Comparison of ENCODE assay signal across 2 cellular contexts in genomic region chr15:101541501-101542292, GRCh38.
TF ChIP-seq lines count a peak whose summit lies in the region.

No MANE protein-coding gene starts in this region.

TF ChIP-seq in A549, 52 proteins besides CTCF, POLR2A, EP300 and RAD21 (continued from another document):
- TF ChIP-seq, protein P1, sequence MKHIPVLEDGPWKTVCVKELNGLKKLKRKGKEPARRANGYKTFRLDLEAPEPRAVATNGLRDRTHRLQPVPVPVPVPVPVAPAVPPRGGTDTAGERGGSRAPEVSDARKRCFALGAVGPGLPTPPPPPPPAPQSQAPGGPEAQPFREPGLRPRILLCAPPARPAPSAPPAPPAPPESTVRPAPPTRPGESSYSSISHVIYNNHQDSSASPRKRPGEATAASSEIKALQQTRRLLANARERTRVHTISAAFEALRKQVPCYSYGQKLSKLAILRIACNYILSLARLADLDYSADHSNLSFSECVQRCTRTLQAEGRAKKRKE (CRISPR knock-in tag; IDR thresholded peaks at IDR 0.05; ENCODE audit: low read depth) = no peak
- TF ChIP-seq PBX3 (IDR thresholded peaks at IDR 0.05) = no peak
- TF ChIP-seq ESRRA (IDR thresholded peaks at IDR 0.05; ENCODE audit: borderline replicate concordance, low read length) = no peak
- TF ChIP-seq HOXA7 (CRISPR knock-in tag; IDR thresholded peaks at IDR 0.05) = no peak
- no peak for TF ChIP-seq ZSCAN20 (CRISPR knock-in tag; IDR thresholded peaks at IDR 0.05)
- no peak for TF ChIP-seq REST (IDR thresholded peaks at IDR 0.05)
- no peak for TF ChIP-seq MAZ (IDR thresholded peaks at IDR 0.05; ENCODE audit: borderline replicate concordance, low read depth, low read length)

TF ChIP-seq in HEK293, 187 proteins besides CTCF, POLR2A, EP300 and RAD21 (continued from another document):
- TF ChIP-seq ZNF704 (tag by site-specific recombination; IDR thresholded peaks at IDR 0.05) = no peak
- TF ChIP-seq ZNF843 (tag by site-specific recombination; IDR thresholded peaks at IDR 0.05) = no peak
- no peak for TF ChIP-seq ZNF24 (tag by site-specific recombination; IDR thresholded peaks at IDR 0.05)
- no peak for TF ChIP-seq ZNF639 (tag by site-specific recombination; IDR thresholded peaks at IDR 0.05)
- no peak for TF ChIP-seq ZXDB (tag by site-specific recombination; IDR thresholded peaks at IDR 0.05)
- TF ChIP-seq ZNF558 (tag by site-specific recombination; IDR thresholded peaks at IDR 0.05) = no peak
- TF ChIP-seq, protein P2, sequence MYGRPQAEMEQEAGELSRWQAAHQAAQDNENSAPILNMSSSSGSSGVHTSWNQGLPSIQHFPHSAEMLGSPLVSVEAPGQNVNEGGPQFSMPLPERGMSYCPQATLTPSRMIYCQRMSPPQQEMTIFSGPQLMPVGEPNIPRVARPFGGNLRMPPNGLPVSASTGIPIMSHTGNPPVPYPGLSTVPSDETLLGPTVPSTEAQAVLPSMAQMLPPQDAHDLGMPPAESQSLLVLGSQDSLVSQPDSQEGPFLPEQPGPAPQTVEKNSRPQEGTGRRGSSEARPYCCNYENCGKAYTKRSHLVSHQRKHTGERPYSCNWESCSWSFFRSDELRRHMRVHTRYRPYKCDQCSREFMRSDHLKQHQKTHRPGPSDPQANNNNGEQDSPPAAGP (tag by site-specific recombination; IDR thresholded peaks at IDR 0.05) = no peak
- TF ChIP-seq, protein P3, sequence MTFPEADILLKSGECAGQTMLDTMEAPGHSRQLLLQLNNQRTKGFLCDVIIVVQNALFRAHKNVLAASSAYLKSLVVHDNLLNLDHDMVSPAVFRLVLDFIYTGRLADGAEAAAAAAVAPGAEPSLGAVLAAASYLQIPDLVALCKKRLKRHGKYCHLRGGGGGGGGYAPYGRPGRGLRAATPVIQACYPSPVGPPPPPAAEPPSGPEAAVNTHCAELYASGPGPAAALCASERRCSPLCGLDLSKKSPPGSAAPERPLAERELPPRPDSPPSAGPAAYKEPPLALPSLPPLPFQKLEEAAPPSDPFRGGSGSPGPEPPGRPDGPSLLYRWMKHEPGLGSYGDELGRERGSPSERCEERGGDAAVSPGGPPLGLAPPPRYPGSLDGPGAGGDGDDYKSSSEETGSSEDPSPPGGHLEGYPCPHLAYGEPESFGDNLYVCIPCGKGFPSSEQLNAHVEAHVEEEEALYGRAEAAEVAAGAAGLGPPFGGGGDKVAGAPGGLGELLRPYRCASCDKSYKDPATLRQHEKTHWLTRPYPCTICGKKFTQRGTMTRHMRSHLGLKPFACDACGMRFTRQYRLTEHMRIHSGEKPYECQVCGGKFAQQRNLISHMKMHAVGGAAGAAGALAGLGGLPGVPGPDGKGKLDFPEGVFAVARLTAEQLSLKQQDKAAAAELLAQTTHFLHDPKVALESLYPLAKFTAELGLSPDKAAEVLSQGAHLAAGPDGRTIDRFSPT (tag by site-specific recombination; IDR thresholded peaks at IDR 0.05) = peak; percentile 38; the same call in 1 of the 2 replicates
- no peak for TF ChIP-seq ZNF239 (tag by site-specific recombination; IDR thresholded peaks at IDR 0.05)
- TF ChIP-seq EGR2 (tag by site-specific recombination; IDR thresholded peaks at IDR 0.05; ENCODE audit: low read depth) = peak; percentile 48; the same call in 1 of the 2 replicates
